Comparison of ENCODE assay signal across 8 cellular contexts in genomic region chr3:50272911-50273688, GRCh38. TPM values are rescaled to one million over a fixed set of nuclear protein-coding genes. Genes with fewer than 3 reads are reported as not detected.
DNase-seq lines count a peak whose midpoint lies in the region; ATAC-seq and TF ChIP-seq lines count a peak whose summit lies in the region.

No MANE protein-coding gene starts in this region.

- CTCF ChIA-PET in activated naive CD4-positive, alpha-beta T cell treated with anti-CD3 and anti-CD28 coated beads, Interleukin-2, amount 10 ng/mL, durations not matched to agents 7 days and 5 days (lab: Charles Lee), result interaction anchor here (0.9 to 4.2 kb wide), 3 partner anchors 13 to 79 kb away, joined by 3 to 24 read pairs (median 24); no protein-coding TSS in a partner anchor

- H3K27me3 ChIP-seq in ovary (no peaks in the 10 kb centered on the region), thoracic aorta (replicated peaks; ENCODE audit: insufficient read depth) (no peaks in the 10 kb centered on the region)

- peak overlapping the region; percentile 57 for H3K4me3 Mint-ChIP-seq in activated naive CD4-positive, alpha-beta T cell treated with anti-CD3 and anti-CD28 coated beads, Interleukin-2, amount 10 ng/mL, durations not matched to agents 7 days and 5 days

- intact Hi-C loops in head of caudate nucleus (cut with DNase I), result loop anchor here (2.0 to 10.0 kb wide), 3 partner anchors 46 to 158 kb away; partner anchors contain the start of genes HYAL2 and TUSC2
- intact Hi-C loops in ovary (cut with DNase I), result loop anchor here (1.0 to 10.0 kb wide), 5 partner anchors 46 to 158 kb away; partner anchors contain the start of gene GNAT1 (in 4 of the 4)

- peaks cover 88% of the 10 kb centered on the region for H3K27me3 Mint-ChIP-seq in activated naive CD4-positive, alpha-beta T cell treated with anti-CD3 and anti-CD28 coated beads, Interleukin-2, amount 10 ng/mL, durations not matched to agents 7 days and 5 days

- H3K36me3 ChIP-seq in SK-N-MC (ENCODE audit: insufficient read depth, low read length), result no peaks in the 10 kb centered on the region
- H3K36me3 ChIP-seq in ovary, result no peaks in the 10 kb centered on the region
- peaks cover 6% of the 10 kb centered on the region for H3K36me3 ChIP-seq in thoracic aorta

- TF ChIP-seq POLR2A in ovary (IDR thresholded peaks at IDR 0.05), result peak; percentile 39

- H3K4me3 ChIP-seq in SK-N-MC (peak overlapping the region; percentile 22; the same call in 1 of the 2 replicates), ovary (peak overlapping the region; percentile 15), thoracic aorta (peak overlapping the region; percentile 61)

- H3K27ac Mint-ChIP-seq in activated naive CD4-positive, alpha-beta T cell treated with anti-CD3 and anti-CD28 coated beads, Interleukin-2, amount 10 ng/mL, durations not matched to agents 7 days and 5 days, result peak overlapping the region; percentile 15

- no peak overlapping the region for H3K9ac ChIP-seq in SK-N-MC (ENCODE audit: insufficient read length)

- WGBS in ovary, 3 donors, result 5 to 13% (median 8%) methylated on average over 46 to 61 of the region's 61 CpGs

- H3K9me3 Mint-ChIP-seq in activated naive CD4-positive, alpha-beta T cell treated with anti-CD3 and anti-CD28 coated beads, Interleukin-2, amount 10 ng/mL, durations not matched to agents 7 days and 5 days, result no peaks in the 10 kb centered on the region

- H3K27ac ChIP-seq in SK-N-MC (no peak overlapping the region), ovary (no peak overlapping the region), thoracic aorta (no peak overlapping the region)

- TF ChIP-seq CTCF in ovary (IDR thresholded peaks at IDR 0.05) (peak; percentile 97 to 99 (median 98)), thoracic aorta (IDR thresholded peaks at IDR 0.05) (peak; percentile 97)

- ATAC-seq in GM21717 (IDR thresholded peaks at IDR 0.05; ENCODE audit: unreplicated experiment) (peak; percentile 79), thoracic aorta (ENCODE audit: insufficient number of reproducible peaks, low FRiP score, low read depth) (no peak)

- H3K9me3 ChIP-seq in SK-N-MC (ENCODE audit: low read depth, low read length) (no peaks in the 10 kb centered on the region), ovary (no peaks in the 10 kb centered on the region), thoracic aorta (no peaks in the 10 kb centered on the region)

- DNase-seq in DMS79 treated with DMSO at 0.1 percent for 48 hours (lab: John Stamatoyannopoulos, UW) (peak; percentile 54), Kasumi-1 (lab: John Stamatoyannopoulos, UW) (peak; percentile 75 to 85), SK-N-MC (ENCODE audit: low read depth, low spot score) (no peak), head of caudate nucleus (peak; percentile 77 to 97 (median 90)), ovary (peak; percentile 78 to 94 (median 89)), thoracic aorta (ENCODE audit: low spot score) (no peak)
- peak; percentile 91 for DNase-seq in activated naive CD4-positive, alpha-beta T cell treated with anti-CD3 and anti-CD28 coated beads, Interleukin-2, amount 10 ng/mL, durations not matched to agents 7 days and 5 days

- H3K4me1 Mint-ChIP-seq in activated naive CD4-positive, alpha-beta T cell treated with anti-CD3 and anti-CD28 coated beads, Interleukin-2, amount 10 ng/mL, durations not matched to agents 7 days and 5 days, result peaks cover 31% of the 10 kb centered on the region

- peaks cover 1% of the 10 kb centered on the region for H3K36me3 Mint-ChIP-seq in activated naive CD4-positive, alpha-beta T cell treated with anti-CD3 and anti-CD28 coated beads, Interleukin-2, amount 10 ng/mL, durations not matched to agents 7 days and 5 days

- H3K4me1 ChIP-seq in ovary (ENCODE audit: insufficient read depth), result peaks cover 19% of the 10 kb centered on the region
- H3K4me1 ChIP-seq in thoracic aorta (ENCODE audit: control insufficient read depth in 1 of 2, low read depth in 2 of 2), result peaks cover 7 to 33% of the 10 kb centered on the region in 2 donors

- TF ChIP-seq EP300 in ovary (IDR thresholded peaks at IDR 0.05), result no peak

RNA-seq across cellular contexts. Expression of gene SEMA3B, which starts 4.2 kb away (rescaled TPM):
- total RNA-seq in ovary (100 to 1,000 TPM in 1 of 7 donors, 10 to 100 TPM in 6; 18.4 to 224 (median 51.9) TPM), thoracic aorta (10 to 100 TPM; 53.6 to 57.2 TPM)
- 10 to 100 TPM in 1 of 2 donors, 1 to 10 TPM in 1; 5.0 to 30.9 TPM for polyA plus RNA-seq in ovary

RNA-seq across cellular contexts. Expression of gene LSMEM2, which starts 5.8 kb away (rescaled TPM):
- total RNA-seq in ovary (1 to 10 TPM in 2 of 7 donors, under 1 TPM in 3, not detected in 2; 0.42 to 1.4 (median 0.76) TPM), thoracic aorta (not detected)
- 1 to 10 TPM in 1 of 2 donors, under 1 TPM in 1; 0.60 to 1.0 TPM for polyA plus RNA-seq in ovary

RNA-seq across cellular contexts. Expression of gene IFRD2, which starts 19.1 kb away (rescaled TPM):
- total RNA-seq in ovary, result 10 to 100 TPM; 31.8 to 76.9 (median 56.4) TPM
- 10 to 100 TPM; 14.5 to 32.8 TPM for polyA plus RNA-seq in ovary
- total RNA-seq in thoracic aorta, result 100 to 1,000 TPM in 1 of 2 donors, 10 to 100 TPM in 1; 43.3 to 118 TPM

RNA-seq across cellular contexts. Expression of gene HYAL3, which starts 26.1 kb away (rescaled TPM):
- total RNA-seq in ovary (1 to 10 TPM in 6 of 7 donors, under 1 TPM in 1; 0.58 to 4.3 (median 2.0) TPM), thoracic aorta (1 to 10 TPM in 1 of 2 donors, under 1 TPM in 1; 0.35 to 1.4 TPM)
- polyA plus RNA-seq in ovary, result 1 to 10 TPM; 1.5 to 1.9 TPM

RNA-seq across cellular contexts. Expression of gene NAA80, which starts 26.1 kb away (rescaled TPM):
- total RNA-seq in ovary (10 to 100 TPM in 6 of 7 donors, 1 to 10 TPM in 1; 9.7 to 15.7 (median 13.0) TPM), thoracic aorta (1 to 10 TPM; 8.3 to 8.7 TPM)
- 10 to 100 TPM in 1 of 2 donors, 1 to 10 TPM in 1; 2.6 to 11.2 TPM for polyA plus RNA-seq in ovary

Comparison
In these comparisons a context has a peak if more than half of its experiments do, and no peak if none do; other contexts are left out.
1. DNase-seq: peak in DMS79 treated with DMSO at 0.1 percent for 48 hours (single experiment), Kasumi-1 (2 of 2), activated naive CD4-positive, alpha-beta T cell treated with anti-CD3 and anti-CD28 coated beads, Interleukin-2, amount 10 ng/mL, durations not matched to agents 7 days and 5 days (single experiment), head of caudate nucleus (42 of 42) and ovary (5 of 5); none in SK-N-MC (single experiment) and thoracic aorta (single experiment).
2. Peak in every context shown above with its lines, with median percentiles within 50 percentile points of each other: H3K4me3 ChIP-seq.